1 cellular context compared by ENCODE assay signal in the genomic region with DNA sequence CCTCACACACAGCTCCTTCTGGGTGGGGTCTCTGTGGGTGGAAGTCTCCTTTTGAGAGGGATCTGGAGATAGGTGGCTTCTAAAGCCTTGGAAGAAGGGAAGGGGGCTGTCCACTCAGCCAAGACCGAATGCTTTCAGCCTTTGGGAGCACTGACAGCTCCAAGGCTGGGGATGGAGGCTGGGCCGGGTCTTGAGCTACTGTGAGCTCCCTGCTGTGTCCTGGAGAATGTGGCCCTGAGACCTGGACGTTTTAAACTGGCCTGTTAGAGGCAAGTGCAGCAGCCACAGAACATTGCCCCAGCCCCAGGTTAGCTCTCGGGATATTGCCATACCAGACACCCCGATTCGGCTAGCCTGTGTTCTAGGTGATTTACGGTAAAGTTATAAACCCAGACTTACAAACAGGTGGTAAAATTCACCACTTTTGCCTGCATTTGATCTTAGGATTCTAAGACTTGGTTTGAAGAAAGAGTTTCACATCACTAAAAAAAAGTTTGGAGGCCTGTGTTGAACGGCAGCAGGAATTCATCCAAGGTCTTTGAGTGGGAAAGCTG.
TF ChIP-seq lines count a peak whose summit lies in the region.

No MANE protein-coding gene starts in this region.

TF ChIP-seq in H1, 55 proteins besides CTCF, POLR2A, EP300 and RAD21:
- TF ChIP-seq CREB1 (IDR thresholded peaks at IDR 0.05) (no peak), TAF1 (IDR thresholded peaks at IDR 0.05; ENCODE audit: low read depth, low read length) (no peak), SUZ12 (IDR thresholded peaks at IDR 0.05; ENCODE audit: low read length) (no peak)
- TF ChIP-seq, protein P1, sequence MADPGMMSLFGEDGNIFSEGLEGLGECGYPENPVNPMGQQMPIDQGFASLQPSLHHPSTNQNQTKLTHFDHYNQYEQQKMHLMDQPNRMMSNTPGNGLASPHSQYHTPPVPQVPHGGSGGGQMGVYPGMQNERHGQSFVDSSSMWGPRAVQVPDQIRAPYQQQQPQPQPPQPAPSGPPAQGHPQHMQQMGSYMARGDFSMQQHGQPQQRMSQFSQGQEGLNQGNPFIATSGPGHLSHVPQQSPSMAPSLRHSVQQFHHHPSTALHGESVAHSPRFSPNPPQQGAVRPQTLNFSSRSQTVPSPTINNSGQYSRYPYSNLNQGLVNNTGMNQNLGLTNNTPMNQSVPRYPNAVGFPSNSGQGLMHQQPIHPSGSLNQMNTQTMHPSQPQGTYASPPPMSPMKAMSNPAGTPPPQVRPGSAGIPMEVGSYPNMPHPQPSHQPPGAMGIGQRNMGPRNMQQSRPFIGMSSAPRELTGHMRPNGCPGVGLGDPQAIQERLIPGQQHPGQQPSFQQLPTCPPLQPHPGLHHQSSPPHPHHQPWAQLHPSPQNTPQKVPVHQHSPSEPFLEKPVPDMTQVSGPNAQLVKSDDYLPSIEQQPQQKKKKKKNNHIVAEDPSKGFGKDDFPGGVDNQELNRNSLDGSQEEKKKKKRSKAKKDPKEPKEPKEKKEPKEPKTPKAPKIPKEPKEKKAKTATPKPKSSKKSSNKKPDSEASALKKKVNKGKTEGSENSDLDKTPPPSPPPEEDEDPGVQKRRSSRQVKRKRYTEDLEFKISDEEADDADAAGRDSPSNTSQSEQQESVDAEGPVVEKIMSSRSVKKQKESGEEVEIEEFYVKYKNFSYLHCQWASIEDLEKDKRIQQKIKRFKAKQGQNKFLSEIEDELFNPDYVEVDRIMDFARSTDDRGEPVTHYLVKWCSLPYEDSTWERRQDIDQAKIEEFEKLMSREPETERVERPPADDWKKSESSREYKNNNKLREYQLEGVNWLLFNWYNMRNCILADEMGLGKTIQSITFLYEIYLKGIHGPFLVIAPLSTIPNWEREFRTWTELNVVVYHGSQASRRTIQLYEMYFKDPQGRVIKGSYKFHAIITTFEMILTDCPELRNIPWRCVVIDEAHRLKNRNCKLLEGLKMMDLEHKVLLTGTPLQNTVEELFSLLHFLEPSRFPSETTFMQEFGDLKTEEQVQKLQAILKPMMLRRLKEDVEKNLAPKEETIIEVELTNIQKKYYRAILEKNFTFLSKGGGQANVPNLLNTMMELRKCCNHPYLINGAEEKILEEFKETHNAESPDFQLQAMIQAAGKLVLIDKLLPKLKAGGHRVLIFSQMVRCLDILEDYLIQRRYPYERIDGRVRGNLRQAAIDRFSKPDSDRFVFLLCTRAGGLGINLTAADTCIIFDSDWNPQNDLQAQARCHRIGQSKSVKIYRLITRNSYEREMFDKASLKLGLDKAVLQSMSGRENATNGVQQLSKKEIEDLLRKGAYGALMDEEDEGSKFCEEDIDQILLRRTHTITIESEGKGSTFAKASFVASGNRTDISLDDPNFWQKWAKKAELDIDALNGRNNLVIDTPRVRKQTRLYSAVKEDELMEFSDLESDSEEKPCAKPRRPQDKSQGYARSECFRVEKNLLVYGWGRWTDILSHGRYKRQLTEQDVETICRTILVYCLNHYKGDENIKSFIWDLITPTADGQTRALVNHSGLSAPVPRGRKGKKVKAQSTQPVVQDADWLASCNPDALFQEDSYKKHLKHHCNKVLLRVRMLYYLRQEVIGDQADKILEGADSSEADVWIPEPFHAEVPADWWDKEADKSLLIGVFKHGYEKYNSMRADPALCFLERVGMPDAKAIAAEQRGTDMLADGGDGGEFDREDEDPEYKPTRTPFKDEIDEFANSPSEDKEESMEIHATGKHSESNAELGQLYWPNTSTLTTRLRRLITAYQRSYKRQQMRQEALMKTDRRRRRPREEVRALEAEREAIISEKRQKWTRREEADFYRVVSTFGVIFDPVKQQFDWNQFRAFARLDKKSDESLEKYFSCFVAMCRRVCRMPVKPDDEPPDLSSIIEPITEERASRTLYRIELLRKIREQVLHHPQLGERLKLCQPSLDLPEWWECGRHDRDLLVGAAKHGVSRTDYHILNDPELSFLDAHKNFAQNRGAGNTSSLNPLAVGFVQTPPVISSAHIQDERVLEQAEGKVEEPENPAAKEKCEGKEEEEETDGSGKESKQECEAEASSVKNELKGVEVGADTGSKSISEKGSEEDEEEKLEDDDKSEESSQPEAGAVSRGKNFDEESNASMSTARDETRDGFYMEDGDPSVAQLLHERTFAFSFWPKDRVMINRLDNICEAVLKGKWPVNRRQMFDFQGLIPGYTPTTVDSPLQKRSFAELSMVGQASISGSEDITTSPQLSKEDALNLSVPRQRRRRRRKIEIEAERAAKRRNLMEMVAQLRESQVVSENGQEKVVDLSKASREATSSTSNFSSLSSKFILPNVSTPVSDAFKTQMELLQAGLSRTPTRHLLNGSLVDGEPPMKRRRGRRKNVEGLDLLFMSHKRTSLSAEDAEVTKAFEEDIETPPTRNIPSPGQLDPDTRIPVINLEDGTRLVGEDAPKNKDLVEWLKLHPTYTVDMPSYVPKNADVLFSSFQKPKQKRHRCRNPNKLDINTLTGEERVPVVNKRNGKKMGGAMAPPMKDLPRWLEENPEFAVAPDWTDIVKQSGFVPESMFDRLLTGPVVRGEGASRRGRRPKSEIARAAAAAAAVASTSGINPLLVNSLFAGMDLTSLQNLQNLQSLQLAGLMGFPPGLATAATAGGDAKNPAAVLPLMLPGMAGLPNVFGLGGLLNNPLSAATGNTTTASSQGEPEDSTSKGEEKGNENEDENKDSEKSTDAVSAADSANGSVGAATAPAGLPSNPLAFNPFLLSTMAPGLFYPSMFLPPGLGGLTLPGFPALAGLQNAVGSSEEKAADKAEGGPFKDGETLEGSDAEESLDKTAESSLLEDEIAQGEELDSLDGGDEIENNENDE (IDR thresholded peaks at IDR 0.05; ENCODE audit: insufficient replicate concordance, low read length): peak; percentile 98
